In genomic region chr7:148696787-148697186, GRCh38 we compare ENCODE assay signal across 10 cellular contexts. TPM values are rescaled to one million over a fixed set of nuclear protein-coding genes. Genes with fewer than 3 reads are reported as not detected.
DNase-seq lines count a peak whose midpoint lies in the region; ATAC-seq and TF ChIP-seq lines count a peak whose summit lies in the region.
"Had no signal": no experiment of that assay in that cellular context is flagged by ENCODE, and none has a peak within 500 bp of the region (broad histone marks: within the 10 kb centered on the region; RNA-seq: fewer than 3 reads in every experiment).

No MANE protein-coding gene starts in this region.

- H3K27ac ChIP-seq in CD8-positive, alpha-beta T cell (ENCODE audit: low read depth, low read length), result no peak overlapping the region
- no peak overlapping the region for H3K27ac ChIP-seq in endodermal cell (ENCODE audit: low read depth, low read length)
- peak overlapping the region; percentile 91 for H3K27ac ChIP-seq in rectal smooth muscle tissue (ENCODE audit: low read depth, low read length)

- 89 to 93% methylated on average over 5 of the region's 5 CpGs for WGBS in endodermal cell (ENCODE audit: insufficient coverage in 1 of 2, insufficient read length in 1 of 2), 2 experiments

- H3K36me3 Mint-ChIP-seq in CD8-positive, alpha-beta T cell, result peaks cover 7% of the 10 kb centered on the region
- H3K36me3 Mint-ChIP-seq in HFFc6 (ENCODE audit: low read depth) (peaks cover 4% of the 10 kb centered on the region; the same call in 1 of the 2 replicates), endodermal cell (ENCODE audit: low read depth) (no peaks in the 10 kb centered on the region)

- POLR2A ChIA-PET in CD8-positive, alpha-beta T cell (lab: Charles Lee), result interaction anchor here (2.0 kb wide), 1 partner anchor 245 kb away, joined by 13 read pairs; no protein-coding TSS in a partner anchor

- H3K27me3 ChIP-seq in CD8-positive, alpha-beta T cell (ENCODE audit: insufficient read depth, low read length), result no peaks in the 10 kb centered on the region
- H3K27me3 ChIP-seq in endodermal cell (ENCODE audit: control insufficient read depth, insufficient read depth, low read length, poor library complexity, severe bottlenecking) (peaks cover 44% of the 10 kb centered on the region), rectal smooth muscle tissue (ENCODE audit: control insufficient read depth, insufficient read depth, low read length) (no peaks in the 10 kb centered on the region)
- H3K27me3 ChIP-seq: adrenal gland had no signal

- H3K9me3 ChIP-seq in CD8-positive, alpha-beta T cell (ENCODE audit: low read length), result no peaks in the 10 kb centered on the region
- H3K9me3 ChIP-seq in endodermal cell (ENCODE audit: control insufficient read depth, low read length), result no peaks in the 10 kb centered on the region
- H3K9me3 ChIP-seq: adrenal gland had no signal

- intact Hi-C loops in CD8-positive, alpha-beta T cell (cut with DNase I, micrococcal nuclease), result loop anchor here (5.0 to 10.0 kb wide), 8 partner anchors 51 to 396 kb away; partner anchors contain the start of genes EZH2 (in 1 of the 2) and ZNF786 (in 1 of the 2)

- no peak for DNase-seq in CD8-positive, alpha-beta T cell
- DNase-seq in HFFc6 (no peak), endodermal cell (no peak), omental fat pad (ENCODE audit: low spot score) (no peak)
- DNase-seq: effector CD4-positive, alpha-beta T cell had no signal

- no peaks in the 10 kb centered on the region for H3K36me3 ChIP-seq in CD8-positive, alpha-beta T cell (ENCODE audit: insufficient read depth, low read length)
- H3K36me3 ChIP-seq in endodermal cell (ENCODE audit: control insufficient read depth, insufficient read depth, low read length) (no peaks in the 10 kb centered on the region), rectal smooth muscle tissue (ENCODE audit: control insufficient read depth, insufficient read depth, low read length) (no peaks in the 10 kb centered on the region)
- H3K36me3 ChIP-seq: adrenal gland had no signal

- TF ChIP-seq CTCF in CD8-positive, alpha-beta T cell (IDR thresholded peaks at IDR 0.05), result no peak
- no peak for TF ChIP-seq CTCF in HFFc6 (IDR thresholded peaks at IDR 0.05)
- no peak for TF ChIP-seq CTCF in endodermal cell (conservative IDR thresholded peaks at IDR 0.05)
- TF ChIP-seq CTCF in omental fat pad (IDR thresholded peaks at IDR 0.05), result no peak

- peaks cover 24% of the 10 kb centered on the region for H3K4me1 ChIP-seq in CD8-positive, alpha-beta T cell (ENCODE audit: insufficient read depth, low read length)
- H3K4me1 ChIP-seq in endodermal cell (ENCODE audit: control insufficient read depth, insufficient read depth, low read length) (peaks cover 5% of the 10 kb centered on the region), rectal smooth muscle tissue (ENCODE audit: control insufficient read depth, insufficient read depth, low read length) (peaks cover 12% of the 10 kb centered on the region)

- H3K27me3 Mint-ChIP-seq in CD8-positive, alpha-beta T cell (ENCODE audit: low read depth), result no peaks in the 10 kb centered on the region
- H3K27me3 Mint-ChIP-seq in HFFc6 (ENCODE audit: insufficient read depth) (no peaks in the 10 kb centered on the region; the same call in 1 of the 2 replicates), endodermal cell (ENCODE audit: insufficient read depth) (peaks cover 42% of the 10 kb centered on the region)

- peak overlapping the region; percentile 9 for H3K4me3 Mint-ChIP-seq in CD8-positive, alpha-beta T cell
- no peak overlapping the region; the same call in 1 of the 2 replicates for H3K4me3 Mint-ChIP-seq in HFFc6
- peak overlapping the region; percentile 64 for H3K4me3 Mint-ChIP-seq in endodermal cell

- no peak overlapping the region for H3K9ac ChIP-seq in endodermal cell (ENCODE audit: extremely low read depth, low read length, poor library complexity, severe bottlenecking)
- no peak overlapping the region for H3K9ac ChIP-seq in rectal smooth muscle tissue (ENCODE audit: low read length)

- H3K4me3 ChIP-seq in CD8-positive, alpha-beta T cell (ENCODE audit: low read depth, low read length), result no peak overlapping the region
- no peak overlapping the region for H3K4me3 ChIP-seq in endodermal cell (ENCODE audit: low read length)
- H3K4me3 ChIP-seq in rectal smooth muscle tissue (ENCODE audit: low read length), result no peak overlapping the region

- CTCF ChIA-PET in CD8-positive, alpha-beta T cell (lab: Charles Lee), result no interaction called here

- peaks cover 33% of the 10 kb centered on the region for H3K4me1 Mint-ChIP-seq in CD8-positive, alpha-beta T cell (ENCODE audit: low read depth)
- H3K4me1 Mint-ChIP-seq in HFFc6 (ENCODE audit: low read depth) (peaks cover 37% of the 10 kb centered on the region), endodermal cell (peaks cover 32% of the 10 kb centered on the region)

- ATAC-seq in CD8-positive, alpha-beta T cell, result no peak
- no peak for ATAC-seq in GM19397 (IDR thresholded peaks at IDR 0.05; ENCODE audit: unreplicated experiment)
- no peak for ATAC-seq in HG03354 (IDR thresholded peaks at IDR 0.05; ENCODE audit: poor library complexity, severe bottlenecking, unreplicated experiment)
- no peak for ATAC-seq in omental fat pad (ENCODE audit: low FRiP score)
- ATAC-seq: HCT116 had no signal

- H3K9me3 Mint-ChIP-seq in CD8-positive, alpha-beta T cell, result no peaks in the 10 kb centered on the region
- H3K9me3 Mint-ChIP-seq in HFFc6, result no peaks in the 10 kb centered on the region
- no peaks in the 10 kb centered on the region for H3K9me3 Mint-ChIP-seq in endodermal cell

- peak overlapping the region; percentile 3 for H3K27ac Mint-ChIP-seq in CD8-positive, alpha-beta T cell
- H3K27ac Mint-ChIP-seq in HFFc6, result peak overlapping the region; percentile 6; the same call in 1 of the 2 replicates
- no peak overlapping the region for H3K27ac Mint-ChIP-seq in endodermal cell

RNA-seq across cellular contexts. Expression of gene CUL1, which starts 1.9 kb away (rescaled TPM):
- total RNA-seq in CD8-positive, alpha-beta T cell, result 10 to 100 TPM; 23.9 to 25.6 TPM
- total RNA-seq in HFFc6 (2021; fragmentation: NEBNext Ultra II Directional; extraction: Animal tissue kit (Norgen Biotek cat#: 25700)), result 10 to 100 TPM; 42.9 to 50.9 (median 49.2) TPM
- total RNA-seq in endodermal cell (10 to 100 TPM; 35.0 to 42.1 TPM), omental fat pad (10 to 100 TPM; 47.0 to 74.5 (median 55.7) TPM)
- 57.6 TPM for polyA plus RNA-seq in endodermal cell (2013, experiment 1 of 2)
- polyA plus RNA-seq in endodermal cell (2013, experiment 2 of 2), result 55.8 TPM
